ENCODE assay signal across 14 cellular contexts in genomic region chr2:9836074-9836473, GRCh38.
"Had no signal": no experiment of that assay in that cellular context is flagged by ENCODE, and none has a peak within 500 bp of the region (broad histone marks: within the 10 kb centered on the region; RNA-seq: fewer than 3 reads in every experiment).

No MANE protein-coding gene starts in this region.

- H3K4me3 ChIP-seq: colonic mucosa, heart right ventricle, pancreas, sigmoid colon, testis, transverse colon had no signal

- H3K36me3 ChIP-seq: colonic mucosa, heart right ventricle, pancreas, sigmoid colon, transverse colon had no signal

- ATAC-seq: heart right ventricle; natural killer cell; stimulated activated naive CD8-positive, alpha-beta T cell treated with anti-CD3 and anti-CD28 coated beads, Interleukin-15, Interleukin-2, amounts not matched to agents 100 U/mL and 50 U/mL, for 24 hours had no signal

- H3K4me1 ChIP-seq: colonic mucosa, heart right ventricle, sigmoid colon, testis had no signal

- H3K27me3 ChIP-seq: colonic mucosa, pancreas, sigmoid colon, testis, transverse colon had no signal

- DNase-seq: caudate nucleus; colonic mucosa; effector CD4-positive, alpha-beta T cell; heart right ventricle; hypothalamus; kidney glomerular epithelial cell; natural killer cell; pancreas; sigmoid colon; small intestine; stimulated activated CD4-positive, alpha-beta T cell treated with anti-CD3 and anti-CD28 coated beads, Interleukin-12 subunit alpha, Interleukin-12 subunit beta, amount 100 ng/mL, for 4 hours; stimulated activated naive CD8-positive, alpha-beta T cell treated with anti-CD3 and anti-CD28 coated beads, Interleukin-15, Interleukin-2, amounts not matched to agents 100 U/mL and 50 U/mL, for 24 hours; testis; transverse colon had no signal

- H3K9me3 ChIP-seq: colonic mucosa, heart right ventricle, pancreas, sigmoid colon, testis, transverse colon had no signal

- H3K27ac ChIP-seq: colonic mucosa, heart right ventricle, pancreas, sigmoid colon, testis, transverse colon had no signal
